In the genomic region with DNA sequence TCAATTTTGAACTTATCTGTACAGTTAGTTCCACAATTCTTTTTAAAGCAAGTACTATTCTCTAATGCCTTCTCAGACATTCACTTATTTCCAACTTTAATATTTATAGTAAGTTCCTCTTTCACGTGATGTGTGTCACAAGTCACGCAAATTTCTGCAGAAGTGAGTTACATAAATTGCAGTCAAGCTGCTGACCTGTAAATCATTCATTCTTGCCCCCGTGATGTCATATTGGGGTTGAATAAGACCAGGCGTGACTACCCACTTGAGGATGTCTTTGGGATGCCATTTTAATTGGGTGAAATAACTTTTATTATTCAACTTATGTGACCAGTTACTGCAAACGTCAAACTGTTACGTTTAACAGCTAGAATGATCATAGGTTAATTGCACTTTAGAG, we compare ENCODE assay signal across 23 cellular contexts. TPM values are rescaled to one million over a fixed set of nuclear protein-coding genes. Genes with fewer than 3 reads are reported as not detected.
DNase-seq lines count a peak whose midpoint lies in the region; ATAC-seq and TF ChIP-seq lines count a peak whose summit lies in the region.
"Had no signal": no experiment of that assay in that cellular context is flagged by ENCODE, and none has a peak within 500 bp of the region (broad histone marks: within the 10 kb centered on the region; RNA-seq: fewer than 3 reads in every experiment).

No MANE protein-coding gene starts in this region.

- no peak overlapping the region for H4K8ac ChIP-seq in neuronal stem cell (ENCODE audit: low read depth, low read length)

- no peak overlapping the region for H2AK5ac ChIP-seq in neuronal stem cell (ENCODE audit: low read depth, low read length)

- no peak overlapping the region for H3K4ac ChIP-seq in neuronal stem cell (ENCODE audit: low read length)

- H2AFZ ChIP-seq in ACC112 (ENCODE audit: low read length, unreplicated experiment) (no peak overlapping the region), Karpas-422 (ENCODE audit: low read length) (no peak overlapping the region), OCI-LY3 (ENCODE audit: low read depth, low read length) (no peak overlapping the region; the same call in 1 of the 2 replicates), neuronal stem cell (ENCODE audit: low read length) (no peak overlapping the region)
- H2AFZ ChIP-seq: GM23338 had no signal

- no peak for ATAC-seq in gastrocnemius medialis
- ATAC-seq: activated CD8-positive, alpha-beta memory T cell treated with anti-CD3 and anti-CD28 coated beads, Interleukin-2, amount 10 ng/mL, durations not matched to agents 7 days and 5 days; GM23338; HepG2 had no signal

- H3K79me2 ChIP-seq in ACC112 (ENCODE audit: control insufficient read depth, insufficient read depth, low read length, unreplicated experiment) (peaks cover 36% of the 10 kb centered on the region), Karpas-422 (ENCODE audit: low read length) (no peaks in the 10 kb centered on the region), OCI-LY3 (ENCODE audit: low read length) (no peaks in the 10 kb centered on the region)

- H3K27ac ChIP-seq in ACC112 (ENCODE audit: low read depth, low read length) (peak overlapping the region; percentile 93), Karpas-422 (ENCODE audit: low read length) (no peak overlapping the region), OCI-LY3 (ENCODE audit: low read length) (no peak overlapping the region), gastrocnemius medialis (no peak overlapping the region), neuronal stem cell (replicated peaks; ENCODE audit: low read length) (no peak overlapping the region)
- H3K27ac ChIP-seq: stomach, tibial nerve had no signal

- no peak overlapping the region for H2BK15ac ChIP-seq in neuronal stem cell (ENCODE audit: low read length)

- H3K14ac ChIP-seq in neuronal stem cell (ENCODE audit: low read length) = no peak overlapping the region

- intact Hi-C loops in gastrocnemius medialis (cut with DNase I; ENCODE audit: low total_unique reads) = no loop called here

- no peak overlapping the region for H4K91ac ChIP-seq in neuronal stem cell (ENCODE audit: low read depth, low read length, poor library complexity)

- no peak overlapping the region for H2BK120ac ChIP-seq in neuronal stem cell (ENCODE audit: low read depth, low read length)

- H3K4me2 ChIP-seq in Karpas-422 (ENCODE audit: low read depth, low read length, poor library complexity, severe bottlenecking) (peak overlapping the region; percentile 29), OCI-LY3 (ENCODE audit: low read length) (peak overlapping the region; percentile 16), neuronal stem cell (ENCODE audit: insufficient read depth, low read length, poor library complexity, severe bottlenecking) (no peak overlapping the region)
- H3K4me2 ChIP-seq: GM23338 had no signal

- no peak overlapping the region for H2BK12ac ChIP-seq in neuronal stem cell (ENCODE audit: low read length)

- no peak overlapping the region for H3K9ac ChIP-seq in Karpas-422 (ENCODE audit: low read length)
- H3K9ac ChIP-seq in OCI-LY3 (ENCODE audit: low read length) = no peak overlapping the region
- H3K9ac ChIP-seq in neuronal stem cell (ENCODE audit: low read depth, low read length, poor library complexity) = no peak overlapping the region

- TF ChIP-seq POLR2A in gastrocnemius medialis (IDR thresholded peaks at IDR 0.05) = no peak

- H3K9me3 ChIP-seq in Karpas-422 (ENCODE audit: low read length) (no peaks in the 10 kb centered on the region), OCI-LY3 (ENCODE audit: insufficient read depth, low read length) (no peaks in the 10 kb centered on the region), gastrocnemius medialis (no peaks in the 10 kb centered on the region), neuronal stem cell (replicated peaks in 1 of 2; ENCODE audit: control insufficient read depth in 2 of 2, insufficient read depth in 1 of 2, low read depth in 1 of 2, low read length in 2 of 2) (no peaks in the 10 kb centered on the region)
- H3K9me3 ChIP-seq: adrenal gland, stomach, tibial nerve had no signal

- DNase-seq in Karpas-422 (peak; percentile 77), germinal center (ENCODE audit: low spot score) (peak; percentile 5), activated gamma-delta T cell treated with Interleukin-2 at 50 U/mL for 16 hours (no peak), gastrocnemius medialis (no peak), neuronal stem cell (ENCODE audit: low spot score) (no peak)
- DNase-seq in stimulated activated naive CD4-positive, alpha-beta T cell (lab: John Stamatoyannopoulos, UW) = no peak
- DNase-seq: activated B cell treated with CpG ODN at 0.5 μM for 24 hours; activated CD8-positive, alpha-beta memory T cell treated with anti-CD3 and anti-CD28 coated beads, Interleukin-2, amount 10 ng/mL, durations not matched to agents 7 days and 5 days; activated naive CD4-positive, alpha-beta T cell treated with anti-CD3 and anti-CD28 coated beads for 36 hours; DMS79 treated with DMSO at 0.1 percent for 48 hours; glutamatergic neuron; midbrain; NCI-H1105 treated with DMSO at 0.1 percent for 48 hours; NCI-H1930; NCI-H526; NK-92 treated with Interleukin-12 subunit alpha and Interleukin-12 subunit beta, amount 100 ng/mL, for 24 hours; stomach had no signal

- H3K18ac ChIP-seq in neuronal stem cell (ENCODE audit: low read length) = no peak overlapping the region

- H2BK5ac ChIP-seq in neuronal stem cell (ENCODE audit: low read length) = no peak overlapping the region

- no CpG with 5 or more reads among the region's 6 CpGs for WGBS in neuronal stem cell (ENCODE audit: extremely low coverage in 2 of 2, insufficient read length in 2 of 2, insufficient replicate concordance in 1 of 2), 2 donors

- no peaks in the 10 kb centered on the region for H3K79me1 ChIP-seq in neuronal stem cell (ENCODE audit: low read depth, low read length)

- no peaks in the 10 kb centered on the region for H4K20me1 ChIP-seq in Karpas-422 (ENCODE audit: insufficient read depth, low read depth, low read length)
- H4K20me1 ChIP-seq in OCI-LY3 (ENCODE audit: insufficient read depth, low read length) = no peaks in the 10 kb centered on the region

- H3K4me3 ChIP-seq in ACC112 (ENCODE audit: low read depth, low read length) = no peak overlapping the region
- H3K4me3 ChIP-seq in Karpas-422 (ENCODE audit: low read length) = no peak overlapping the region
- no peak overlapping the region for H3K4me3 ChIP-seq in OCI-LY3 (ENCODE audit: low read length)
- no peak overlapping the region for H3K4me3 ChIP-seq in gastrocnemius medialis
- no peak overlapping the region for H3K4me3 ChIP-seq in neuronal stem cell (ENCODE audit: low read length in 2 of 2)
- H3K4me3 ChIP-seq: adrenal gland, GM23338, stomach, tibial nerve had no signal

- peaks cover 2% of the 10 kb centered on the region; the same call in 1 of the 2 replicates for H3K36me3 ChIP-seq in ACC112 (ENCODE audit: insufficient read depth, low read length)
- no peaks in the 10 kb centered on the region for H3K36me3 ChIP-seq in Karpas-422 (ENCODE audit: insufficient read depth, low read length)
- H3K36me3 ChIP-seq in OCI-LY3 (replicated peaks; ENCODE audit: low read depth, low read length) = no peaks in the 10 kb centered on the region
- no peaks in the 10 kb centered on the region for H3K36me3 ChIP-seq in gastrocnemius medialis
- H3K36me3 ChIP-seq in neuronal stem cell (replicated peaks in 1 of 2; ENCODE audit: control insufficient read depth in 2 of 2, insufficient read depth in 2 of 2, low read length in 2 of 2) = no peaks in the 10 kb centered on the region
- H3K36me3 ChIP-seq: adrenal gland, stomach, tibial nerve had no signal

- H3K4me1 ChIP-seq in ACC112 (ENCODE audit: control insufficient read depth, insufficient read depth, low read length, unreplicated experiment) (peaks cover 38% of the 10 kb centered on the region), Karpas-422 (ENCODE audit: low read length) (peaks cover 10% of the 10 kb centered on the region), OCI-LY3 (ENCODE audit: low read length) (peaks cover 19% of the 10 kb centered on the region), gastrocnemius medialis (no peaks in the 10 kb centered on the region), neuronal stem cell (ENCODE audit: control insufficient read depth in 2 of 2, insufficient read depth in 1 of 2, low read depth in 1 of 2, low read length in 2 of 2) (no peaks in the 10 kb centered on the region)
- H3K4me1 ChIP-seq: adrenal gland, tibial nerve had no signal

- TF ChIP-seq CTCF in OCI-LY3 (IDR thresholded peaks at IDR 0.05; ENCODE audit: low read depth, low read length) = no peak
- no peak for TF ChIP-seq CTCF in gastrocnemius medialis (IDR thresholded peaks at IDR 0.05 in 4 of 5, conservative IDR thresholded peaks at IDR 0.05 in 1 of 5)

- no peaks in the 10 kb centered on the region for H3K9me2 ChIP-seq in Karpas-422 (replicated peaks; ENCODE audit: insufficient read depth, low read length)

- no peaks in the 10 kb centered on the region for H3K27me3 ChIP-seq in ACC112 (ENCODE audit: insufficient read depth, low read length)
- H3K27me3 ChIP-seq in Karpas-422 (ENCODE audit: low read length) = no peaks in the 10 kb centered on the region
- H3K27me3 ChIP-seq in OCI-LY3 (ENCODE audit: low read depth, low read length) = no peaks in the 10 kb centered on the region
- no peaks in the 10 kb centered on the region for H3K27me3 ChIP-seq in gastrocnemius medialis
- H3K27me3 ChIP-seq in neuronal stem cell (ENCODE audit: control insufficient read depth in 3 of 3, insufficient read depth in 3 of 3, low read depth in 1 of 3, low read length in 3 of 3) = peaks cover 0 to 13% (median 0%) of the 10 kb centered on the region in 3 experiments
- H3K27me3 ChIP-seq: adrenal gland, stomach, tibial nerve had no signal

- in situ Hi-C loops in gastrocnemius medialis (cut with MboI; ENCODE audit: low sequenced_read_pairs in 4 of 4) = no loop called here

- no peak overlapping the region for H3K23ac ChIP-seq in neuronal stem cell (ENCODE audit: low read depth, low read length, poor library complexity)

RNA-seq across cellular contexts. Expression of gene PPARG, which starts 15.1 kb away (rescaled TPM):
- total RNA-seq in Karpas-422 (2014; rRNA removed; shearing (Covaris generic); ENCODE audit: low replicate concordance) = not detected in 2 replicates
- total RNA-seq in gastrocnemius medialis = 10 to 100 TPM in 1 of 4 donors, 1 to 10 TPM in 3; 4.9 to 10.6 (median 8.5) TPM
- 0.59 TPM for polyA plus RNA-seq in neuronal stem cell (2013, experiment 1 of 2)
- 0.76 TPM for polyA plus RNA-seq in neuronal stem cell (2013, experiment 2 of 2)
- total RNA-seq: activated B cell treated with CpG ODN at 0.5 μM for 24 hours had no signal

Comparison
In these comparisons a context has a peak if more than half of its experiments do, and no peak if none do; other contexts are left out.
1. DNase-seq: peak in Karpas-422 (single experiment) and germinal center (single experiment); none in stimulated activated naive CD4-positive, alpha-beta T cell (0 of 6), activated gamma-delta T cell treated with Interleukin-2 at 50 U/mL for 16 hours (single experiment), gastrocnemius medialis (0 of 2) and neuronal stem cell (single experiment).